In the genomic region with DNA sequence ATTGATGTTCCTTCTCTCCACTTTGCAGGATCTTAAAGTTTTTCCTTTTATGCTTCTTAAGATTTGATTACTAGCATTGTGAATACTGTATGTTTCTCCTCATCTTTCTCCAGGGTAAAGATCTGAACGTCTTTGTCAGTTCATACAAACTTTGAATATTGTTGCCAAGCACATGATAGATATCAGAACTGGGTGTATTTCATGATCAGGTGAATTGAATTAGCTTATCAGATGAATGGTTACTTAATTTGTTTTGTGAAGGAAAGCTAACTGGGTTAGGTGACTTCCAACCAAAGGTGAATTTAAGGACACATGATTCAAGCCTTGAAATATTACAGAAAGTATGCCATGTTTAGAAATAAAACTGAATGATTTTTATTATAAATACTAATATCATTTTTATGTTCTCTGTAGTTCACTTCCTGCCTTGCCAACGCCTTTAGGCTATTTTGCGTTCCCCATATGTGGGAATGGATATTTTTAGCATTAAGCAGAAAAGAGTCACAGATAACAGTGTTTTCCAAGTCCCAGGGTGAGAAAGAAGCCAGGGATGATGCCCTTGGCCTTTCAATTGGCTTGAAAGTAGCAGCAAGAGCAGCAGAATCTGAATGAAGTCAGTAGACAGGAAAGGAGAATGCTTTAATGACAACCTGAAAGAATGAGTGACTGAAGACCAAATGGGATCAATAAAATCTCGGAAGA, we compare ENCODE assay signal across 28 cellular contexts.
"Had no signal": no experiment of that assay in that cellular context is flagged by ENCODE, and none has a peak within 500 bp of the region (broad histone marks: within the 10 kb centered on the region; RNA-seq: fewer than 3 reads in every experiment).

No MANE protein-coding gene starts in this region.

- H3K27ac ChIP-seq: brain microvascular endothelial cell, SJSA1 had no signal

- DNase-seq: activated CD4-positive, alpha-beta T cell treated with anti-CD3 and anti-CD28 coated beads, Interleukin-2, amount 10 ng/mL, durations not matched to agents 24 days and 14 days; activated CD4-positive, alpha-beta T cell treated with anti-CD3 and anti-CD28 coated beads, Interleukin-2, amount 50 U/mL, for 4 hours; activated CD8-positive, alpha-beta T cell treated with anti-CD3 and anti-CD28 coated beads for 36 hours; activated effector memory CD4-positive, alpha-beta T cell treated with anti-CD3 and anti-CD28 coated beads, Interleukin-2, amount 50 U/mL, for 16 hours; activated naive CD4-positive, alpha-beta T cell; activated naive CD4-positive, alpha-beta T cell treated with anti-CD3 and anti-CD28 coated beads, Interleukin-2, amount 50 U/mL, for 16 hours; activated naive CD8-positive, alpha-beta T cell treated with anti-CD3 and anti-CD28 coated beads for 36 hours; activated T-cell treated with anti-CD3 and anti-CD28 coated beads, Interleukin-2, amount 50 U/mL, for 1 hour; activated T-cell treated with anti-CD3 and anti-CD28 coated beads, Interleukin-2, amount 50 U/mL, for 72 hours; amniotic stem cell; aorta; brain microvascular endothelial cell; central memory CD4-positive, alpha-beta T cell; Karpas-422; NCI-H1105 treated with DMSO at 0.1 percent for 48 hours; NCI-H1436; NCI-H1694; NCI-H1930; NCI-H2081 treated with DMSO at 0.1 percent for 48 hours; NCI-H226; NCI-H446 treated with DMSO at 0.1 percent for 48 hours; NCI-H524; NCI-H69; RPMI8226; SHP77 treated with DMSO at 0.1 percent for 48 hours had no signal

- H3K9me3 ChIP-seq: SJSA1 had no signal

- H3K36me3 ChIP-seq: brain microvascular endothelial cell, SJSA1 had no signal

- H3K4me1 ChIP-seq: SJSA1 had no signal

- H3K27me3 ChIP-seq: brain microvascular endothelial cell, SJSA1 had no signal

- ATAC-seq: activated CD8-positive, alpha-beta T cell treated with anti-CD3 and anti-CD28 coated beads for 36 hours; activated T-cell treated with anti-CD3 and anti-CD28 coated beads, Interleukin-2, amount 50 U/mL, for 72 hours; activated T-helper 17 cell treated with anti-CD3 and anti-CD28 coated beads, Interleukin-2, amount 50 U/mL, for 72 hours; Panc1 had no signal

- H3K4me3 ChIP-seq: SJSA1 had no signal
